Comparison of ENCODE assay signal across 8 cellular contexts in the genomic region with DNA sequence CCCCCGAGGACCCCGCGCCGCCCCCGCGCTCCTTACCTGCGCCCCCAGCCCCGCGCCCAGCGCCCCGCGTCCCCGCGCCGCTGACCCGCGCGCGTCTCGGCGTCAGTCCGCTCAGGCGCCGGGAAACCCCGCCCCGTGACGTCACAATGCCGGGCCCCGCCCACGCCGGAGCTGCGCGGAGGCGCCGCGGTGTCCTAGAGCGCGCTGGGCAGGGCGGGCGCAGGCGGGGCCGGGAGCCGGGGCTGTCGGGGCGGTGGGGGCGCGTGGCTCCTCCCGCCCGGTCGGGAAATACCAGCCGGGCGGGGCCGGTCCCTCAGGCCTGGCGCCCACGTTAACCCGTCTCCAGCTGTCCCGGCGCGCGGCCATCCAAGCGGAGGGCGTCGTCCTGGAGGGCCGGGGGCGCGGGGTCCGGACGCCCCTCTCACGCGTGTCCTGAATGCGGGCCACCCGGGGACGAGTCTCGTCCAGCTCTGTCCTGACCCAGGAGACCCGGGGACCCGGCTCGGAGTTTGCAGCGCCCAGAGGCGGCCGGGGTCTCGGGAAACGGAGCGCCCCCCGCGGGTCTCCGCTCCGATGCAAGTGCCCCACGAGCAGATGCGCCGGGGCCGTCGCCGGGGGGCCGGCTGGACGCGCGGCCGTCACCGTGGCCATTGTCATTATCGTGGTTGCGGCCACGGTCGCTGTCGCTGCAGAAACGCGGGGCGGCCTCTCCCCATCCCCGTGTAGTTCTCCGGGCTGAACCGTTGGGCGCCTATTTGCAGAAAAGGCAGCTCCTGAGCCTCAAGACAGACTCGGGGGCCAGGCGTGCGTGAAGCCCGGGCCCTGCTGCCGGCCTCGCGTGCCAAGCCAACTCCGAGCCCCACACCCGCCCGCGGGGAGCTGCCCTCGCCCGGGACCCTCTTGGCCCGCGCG. TPM values are rescaled to one million over a fixed set of nuclear protein-coding genes. Genes with fewer than 3 reads are reported as not detected.
DNase-seq lines count a peak whose midpoint lies in the region; ATAC-seq lines count a peak whose summit lies in the region.

Gene SLC66A2, minus strand, starts transcription at position 109 of the 912 bp plus-strand sequence. CDS start 727 bp downstream, outside the sequence.

- H3K27me3 ChIP-seq in esophagus (ENCODE audit: control insufficient read depth in 1 of 2, insufficient read depth in 2 of 2, low read length in 2 of 2) (no peaks in the 10 kb centered on the region), muscle layer of colon (ENCODE audit: control insufficient read depth in 1 of 2, insufficient read depth in 2 of 2, low read length in 2 of 2) (no peaks in the 10 kb centered on the region)

- no peaks in the 10 kb centered on the region for H3K36me3 ChIP-seq in esophagus (ENCODE audit: control insufficient read depth in 2 of 2, insufficient read depth in 2 of 2, low read length in 1 of 2)
- H3K36me3 ChIP-seq in muscle layer of colon (ENCODE audit: insufficient read depth, low read length) = no peaks in the 10 kb centered on the region

- DNase-seq in CD1c-positive myeloid dendritic cell (ENCODE audit: extremely low spot score) (peak; percentile 97), OCI-M1 (lab: John Stamatoyannopoulos, UW) (peak; percentile 90), activated T-cell treated with anti-CD3 and anti-CD28 coated beads for 48 hours (ENCODE audit: low read depth) (peak; percentile 96)
- DNase-seq in stimulated activated CD8-positive, alpha-beta memory T cell treated with anti-CD3 and anti-CD28 coated beads, Interleukin-7, amount 100 ng/mL, for 24 hours (ENCODE audit: low read depth) = peak; percentile 97

- H3K9ac ChIP-seq in muscle layer of colon (ENCODE audit: low read length) = peak within 1 kb of the TSS; percentile 36

- H3K4me3 ChIP-seq in esophagus (ENCODE audit: low read depth in 1 of 2, low read length in 2 of 2) = peak within 1 kb of the TSS; percentile 73 to 88
- H3K4me3 ChIP-seq in muscle layer of colon (ENCODE audit: low read depth in 1 of 2, low read length in 2 of 2) = peak within 1 kb of the TSS; percentile 72 to 91

- peaks cover 0 to 7% of the 10 kb centered on the region in 2 donors for H3K4me1 ChIP-seq in esophagus (ENCODE audit: control insufficient read depth in 2 of 2, insufficient read depth in 2 of 2, low read length in 1 of 2)
- peaks cover 28% of the 10 kb centered on the region for H3K4me1 ChIP-seq in muscle layer of colon (ENCODE audit: insufficient read depth, low read length)

- H3K9me3 ChIP-seq in esophagus (ENCODE audit: control insufficient read depth in 2 of 2, insufficient read depth in 1 of 2, low read depth in 1 of 2, low read length in 1 of 2) = no peaks in the 10 kb centered on the region
- no peaks in the 10 kb centered on the region for H3K9me3 ChIP-seq in muscle layer of colon (ENCODE audit: low read length)

- WGBS in esophagus, 2 donors = 1% methylated on average over 95 to 127 of the region's 127 CpGs

- peak; percentile 68 for ATAC-seq in GM19395 (IDR thresholded peaks at IDR 0.05; ENCODE audit: unreplicated experiment)
- peak; percentile 66 for ATAC-seq in HG03571 (IDR thresholded peaks at IDR 0.05; ENCODE audit: unreplicated experiment)

- H3K27ac ChIP-seq in esophagus (ENCODE audit: low read depth in 2 of 2, low read length in 1 of 2) (peak within 1 kb of the TSS; percentile 75 to 81), muscle layer of colon (ENCODE audit: low read depth, low read length) (peak within 1 kb of the TSS; percentile 63)

RNA-seq across cellular contexts. Expression of gene SLC66A2, which starts in this region (rescaled TPM):
- polyA plus RNA-seq in esophagus = 10 to 100 TPM; 38.8 to 57.7 TPM

Comparison
In these comparisons a context has a peak if more than half of its experiments do, and no peak if none do; other contexts are left out.
1. Peak in every context shown above with its lines: DNase-seq, ATAC-seq, H3K4me3 ChIP-seq and H3K27ac ChIP-seq.